8 cellular contexts compared by ENCODE assay signal in genomic region chr5:8756498-8757084, GRCh38.
DNase-seq lines count a peak whose midpoint lies in the region; TF ChIP-seq lines count a peak whose summit lies in the region.

No MANE protein-coding gene starts in this region.

- TF ChIP-seq CTCF in GM12873 (IDR thresholded peaks at IDR 0.05; ENCODE audit: insufficient read depth, low read depth, low read length, missing control alignments), result peak; percentile 47

- peak; percentile 27 for DNase-seq in NCI-H1092 (lab: John Stamatoyannopoulos, UW)
- DNase-seq in amniotic epithelial cell (ENCODE audit: low read depth), result peak; percentile 48
- DNase-seq in left kidney (ENCODE audit: low read depth, low spot score), result peak; percentile 78
- DNase-seq in SKM-1 (lab: John Stamatoyannopoulos, UW; ENCODE audit: unreplicated experiment), result no peak
- DNase-seq in ecto neural progenitor cell (ENCODE audit: low spot score), result no peak
- DNase-seq in activated gamma-delta T cell (lab: John Stamatoyannopoulos, UW), result no peak
- DNase-seq in activated T-cell treated with anti-CD3 and anti-CD28 coated beads, Interleukin-2, amount 50 U/mL, for 48 hours, result no peak

Comparison
In these comparisons a context has a peak if more than half of its experiments do, and no peak if none do; other contexts are left out.
1. DNase-seq: peak in NCI-H1092 (single experiment), amniotic epithelial cell (single experiment) and left kidney (single experiment); none in SKM-1 (single experiment), ecto neural progenitor cell (single experiment), activated gamma-delta T cell (single experiment) and activated T-cell treated with anti-CD3 and anti-CD28 coated beads, Interleukin-2, amount 50 U/mL, for 48 hours (0 of 2).